Comparison of ENCODE assay signal across 13 cellular contexts in the genomic region with DNA sequence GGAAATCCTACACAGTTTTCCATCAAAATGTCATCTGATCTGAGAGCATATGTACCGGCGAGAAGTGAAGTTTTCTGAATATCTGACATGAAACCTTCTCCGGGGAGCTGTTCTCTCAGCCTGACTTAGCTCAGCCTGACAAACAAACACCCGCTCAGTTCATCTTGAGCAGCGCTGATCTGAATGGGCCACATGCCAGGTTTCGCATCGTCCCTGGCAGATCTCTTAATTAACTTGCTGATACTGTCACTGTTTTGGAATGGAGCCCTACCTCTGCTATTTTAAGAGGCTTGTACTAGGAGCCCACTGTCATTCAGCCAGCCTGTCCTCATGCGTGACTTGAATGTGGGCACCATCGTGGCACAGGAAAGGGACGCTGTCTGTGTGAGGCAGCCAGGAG.
DNase-seq lines count a peak whose midpoint lies in the region; ATAC-seq and TF ChIP-seq lines count a peak whose summit lies in the region.
"Had no signal": no experiment of that assay in that cellular context is flagged by ENCODE, and none has a peak within 500 bp of the region (broad histone marks: within the 10 kb centered on the region; RNA-seq: fewer than 3 reads in every experiment).

No MANE protein-coding gene starts in this region.

- H3K4me3 ChIP-seq in right atrium auricular region, result no peak overlapping the region
- H3K4me3 ChIP-seq in sigmoid colon, result no peak overlapping the region
- H3K4me3 ChIP-seq: A549, upper lobe of right lung had no signal

- H3K27ac ChIP-seq in right atrium auricular region (peak overlapping the region in 1 of 2 donors; percentile 64), sigmoid colon (no peak overlapping the region)
- H3K27ac ChIP-seq: A549, upper lobe of right lung had no signal

- H3K27ac Mint-ChIP-seq in mesothelial cell of epicardium, result no peak overlapping the region

- no peak overlapping the region for H3K4me3 Mint-ChIP-seq in mesothelial cell of epicardium

- no peaks in the 10 kb centered on the region for H3K4me1 Mint-ChIP-seq in mesothelial cell of epicardium

- DNase-seq in Right ventricle myocardium inferior (ENCODE audit: missing footprints) (no peak), right atrium auricular region (ENCODE audit: low spot score) (no peak), RPMI7951 (ENCODE audit: low read depth) (peak; percentile 37), head of caudate nucleus (peak; percentile 36 to 89 (median 69)), superior temporal gyrus (ENCODE audit: extremely low spot score) (peak; percentile 68), sigmoid colon (no peak), NCI-H774 (lab: John Stamatoyannopoulos, UW) (no peak), mesothelial cell of epicardium (ENCODE audit: low spot score in 2 of 2, unreplicated experiment in 2 of 2) (no peak)
- DNase-seq: activated naive CD4-positive, alpha-beta T cell treated with anti-CD3 and anti-CD28 coated beads, Interleukin-2, amount 50 U/mL, for 16 hours; cerebellar nuclear complex; Kasumi-1; upper lobe of right lung had no signal

- H3K27me3 Mint-ChIP-seq in mesothelial cell of epicardium (ENCODE audit: low read depth), result peaks cover 47% of the 10 kb centered on the region

- WGBS in sigmoid colon, 2 donors, result 86 to 91% methylated on average over 10 of the region's 10 CpGs

- no peak for TF ChIP-seq EP300 in sigmoid colon (IDR thresholded peaks at IDR 0.05)

- intact Hi-C loops in Right ventricle myocardium inferior (cut with DNase I), result loop anchor here (2.0 kb wide), 1 partner anchor 62 kb away; no protein-coding TSS in a partner anchor
- intact Hi-C loops in head of caudate nucleus (cut with DNase I), result no loop called here
- intact Hi-C loops in sigmoid colon (cut with DNase I), result no loop called here

- no peak for TF ChIP-seq POLR2A in sigmoid colon (IDR thresholded peaks at IDR 0.05)

- H3K4me1 ChIP-seq in right atrium auricular region, result peaks cover 0 to 6% of the 10 kb centered on the region in 2 donors
- no peaks in the 10 kb centered on the region for H3K4me1 ChIP-seq in sigmoid colon
- H3K4me1 ChIP-seq: A549, upper lobe of right lung had no signal

- H3K36me3 ChIP-seq in right atrium auricular region (no peaks in the 10 kb centered on the region), sigmoid colon (no peaks in the 10 kb centered on the region)
- H3K36me3 ChIP-seq: upper lobe of right lung had no signal

- TF ChIP-seq CTCF in right atrium auricular region (IDR thresholded peaks at IDR 0.05) (no peak), sigmoid colon (IDR thresholded peaks at IDR 0.05) (no peak), mesothelial cell of epicardium (IDR thresholded peaks at IDR 0.05; ENCODE audit: unreplicated experiment) (no peak)

- no peaks in the 10 kb centered on the region for H3K36me3 Mint-ChIP-seq in mesothelial cell of epicardium

- H3K9me3 ChIP-seq in right atrium auricular region, result no peaks in the 10 kb centered on the region
- no peaks in the 10 kb centered on the region for H3K9me3 ChIP-seq in sigmoid colon
- H3K9me3 ChIP-seq: A549, upper lobe of right lung had no signal

- ATAC-seq in Right ventricle myocardium inferior, result peak; percentile 92
- ATAC-seq: A549, upper lobe of right lung had no signal

- no peaks in the 10 kb centered on the region for H3K27me3 ChIP-seq in right atrium auricular region
- no peaks in the 10 kb centered on the region for H3K27me3 ChIP-seq in sigmoid colon
- H3K27me3 ChIP-seq: upper lobe of right lung had no signal

- H3K9me3 Mint-ChIP-seq in mesothelial cell of epicardium, result no peaks in the 10 kb centered on the region

Comparison
In these comparisons a context has a peak if more than half of its experiments do, and no peak if none do; other contexts are left out.
1. DNase-seq: peak in RPMI7951 (single experiment), head of caudate nucleus (42 of 42) and superior temporal gyrus (single experiment); none in Right ventricle myocardium inferior (single experiment), right atrium auricular region (single experiment), sigmoid colon (single experiment), NCI-H774 (single experiment) and mesothelial cell of epicardium (0 of 2).